In the genomic region with DNA sequence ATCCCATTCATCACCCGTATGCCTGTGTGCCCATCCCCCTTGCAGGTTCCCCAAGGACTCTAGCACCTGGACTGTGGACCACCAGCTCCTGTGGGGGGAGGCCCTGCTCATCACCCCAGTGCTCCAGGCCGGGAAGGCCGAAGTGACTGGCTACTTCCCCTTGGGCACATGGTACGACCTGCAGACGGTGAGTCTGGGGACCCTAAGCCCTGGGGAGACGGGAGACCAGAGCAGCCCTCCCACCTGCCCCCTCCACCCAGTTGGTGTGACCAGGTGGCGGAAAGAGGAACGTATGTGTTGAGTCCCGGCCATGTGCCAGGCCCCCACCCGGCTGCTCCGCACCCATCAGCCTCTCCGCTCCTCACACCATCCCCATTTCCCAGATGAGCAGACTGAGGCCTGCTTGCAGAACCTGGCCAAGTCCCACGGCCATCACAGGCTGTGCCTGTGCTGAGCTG, we compare ENCODE assay signal across 1 cellular context.
A peak's percentile ranks its signal among the peaks of the same experiment; 100 is the strongest.
TF ChIP-seq lines count a peak whose summit lies in the region.

No MANE protein-coding gene starts in this region.

TF ChIP-seq in H1, 55 proteins besides CTCF, POLR2A, EP300 and RAD21:
- TF ChIP-seq KDM1A (IDR thresholded peaks at IDR 0.05; ENCODE audit: borderline replicate concordance, low read length), result peak; percentile 57; the same call in 1 of the 2 replicates
- TF ChIP-seq POU5F1 (IDR thresholded peaks at IDR 0.05; ENCODE audit: low read depth, low read length), result no peak
- TF ChIP-seq TBP (IDR thresholded peaks at IDR 0.05; ENCODE audit: low read depth, low read length), result no peak
